Comparison of ENCODE assay signal across 13 cellular contexts in genomic region chr1:155185783-155186265, GRCh38. TPM values are rescaled to one million over a fixed set of nuclear protein-coding genes. Genes with fewer than 3 reads are reported as not detected.
DNase-seq lines count a peak whose midpoint lies in the region; ATAC-seq, FAIRE-seq and TF ChIP-seq lines count a peak whose summit lies in the region.
"Had no signal": no experiment of that assay in that cellular context is flagged by ENCODE, and none has a peak within 500 bp of the region (broad histone marks: within the 10 kb centered on the region; RNA-seq: fewer than 3 reads in every experiment).

No MANE protein-coding gene starts in this region.

- H3K27ac Mint-ChIP-seq in nephron: peak overlapping the region; percentile 90 to 96 (median 95)
- H3K27ac Mint-ChIP-seq: activated naive CD8-positive, alpha-beta T cell treated with anti-CD3 and anti-CD28 coated beads, Interleukin-2, amount 10 ng/mL, durations not matched to agents 7 days and 5 days; natural killer cell; T-cell had no signal

- H3K36me3 Mint-ChIP-seq in nephron (ENCODE audit: low read depth): peaks cover 7% of the 10 kb centered on the region
- H3K36me3 Mint-ChIP-seq: natural killer cell had no signal

- 0 out of 2 replicates have a peak, but pooled peaks cover 11% of the 10 kb centered on the region for H4K20me1 ChIP-seq in BLaER1

- H3K4me3 ChIP-seq in BLaER1 (no peak overlapping the region), bronchial epithelial cell (ENCODE audit: low read depth, low read length) (no peak overlapping the region)

- no peaks in the 10 kb centered on the region for H3K9me3 ChIP-seq in BLaER1

- peaks cover 27% of the 10 kb centered on the region for H3K36me3 ChIP-seq in BLaER1
- no peaks in the 10 kb centered on the region for H3K36me3 ChIP-seq in bronchial epithelial cell (ENCODE audit: control insufficient read depth, insufficient read depth, low read length)

- H3K4me1 Mint-ChIP-seq in nephron: peaks cover 5% of the 10 kb centered on the region

- H3K4me2 ChIP-seq in BLaER1: peak overlapping the region; percentile 98

- peaks cover 57% of the 10 kb centered on the region for H3K4me1 ChIP-seq in BLaER1

- H3K27ac ChIP-seq in BLaER1: peak overlapping the region; percentile 86

- H3K9me3 Mint-ChIP-seq in nephron: peaks cover 3% of the 10 kb centered on the region
- H3K9me3 Mint-ChIP-seq: activated naive CD8-positive, alpha-beta T cell treated with anti-CD3 and anti-CD28 coated beads, Interleukin-2, amount 10 ng/mL, durations not matched to agents 7 days and 5 days; natural killer cell; T-cell had no signal

- H3K4me3 Mint-ChIP-seq in nephron: no peak overlapping the region
- H3K4me3 Mint-ChIP-seq: activated naive CD8-positive, alpha-beta T cell treated with anti-CD3 and anti-CD28 coated beads, Interleukin-2, amount 10 ng/mL, durations not matched to agents 7 days and 5 days; natural killer cell; T-cell had no signal

- H3K27me3 Mint-ChIP-seq in nephron (ENCODE audit: low read depth): peaks cover 6% of the 10 kb centered on the region
- H3K27me3 Mint-ChIP-seq: activated naive CD8-positive, alpha-beta T cell treated with anti-CD3 and anti-CD28 coated beads, Interleukin-2, amount 10 ng/mL, durations not matched to agents 7 days and 5 days; T-cell had no signal

- peak; percentile 20 for DNase-seq in bronchial epithelial cell (ENCODE audit: low read depth)
- no peak for DNase-seq in amniotic stem cell (lab: John Stamatoyannopoulos, UW)
- DNase-seq in glomerular visceral epithelial cell (ENCODE audit: extremely low spot score): no peak
- no peak for DNase-seq in activated CD4-positive, alpha-beta T cell treated with anti-CD3 and anti-CD28 coated beads, Interleukin-2, amount 50 U/mL, for 4 hours
- DNase-seq: activated CD4-positive, alpha-beta T cell treated with anti-CD3 and anti-CD28 coated beads, Interleukin-2, amount 50 U/mL, for 48 hours; activated naive CD8-positive, alpha-beta T cell treated with anti-CD3 and anti-CD28 coated beads, Interleukin-2, amount 10 ng/mL, durations not matched to agents 7 days and 5 days; natural killer cell; stimulated activated CD4-positive, alpha-beta T cell treated with anti-CD3 and anti-CD28 coated beads, Interleukin-12 subunit alpha, Interleukin-12 subunit beta, amount 100 ng/mL, for 4 hours had no signal

- no peak for FAIRE-seq in bronchial epithelial cell (lab: Jason Lieb, UNC)

- ATAC-seq in HG02885 (IDR thresholded peaks at IDR 0.05; ENCODE audit: poor library complexity, unreplicated experiment) (peak; percentile 9), HG02970 (IDR thresholded peaks at IDR 0.05; ENCODE audit: low FRiP score, unreplicated experiment) (no peak)
- ATAC-seq: T-cell had no signal

- peak overlapping the region; percentile 73; the same call in 1 of the 2 replicates for H3K9ac ChIP-seq in BLaER1

- TF ChIP-seq CTCF in bronchial epithelial cell (IDR thresholded peaks at IDR 0.05; ENCODE audit: insufficient read depth, low read length, severe bottlenecking) (no peak), nephron (IDR thresholded peaks at IDR 0.05; ENCODE audit: unreplicated experiment in 3 of 3) (no peak)

- no peaks in the 10 kb centered on the region for H3K27me3 ChIP-seq in BLaER1
- H3K27me3 ChIP-seq in bronchial epithelial cell (ENCODE audit: control insufficient read depth, insufficient read depth, low read length): no peaks in the 10 kb centered on the region

RNA-seq across cellular contexts. Expression of gene TRIM46, which starts 12.2 kb away (rescaled TPM):
- 0.26 and 0.64 TPM in 2 replicates for total RNA-seq in bronchial epithelial cell

RNA-seq across cellular contexts. Expression of gene KRTCAP2, which starts 12.7 kb away (rescaled TPM):
- total RNA-seq in bronchial epithelial cell: 76.3 and 133 TPM in 2 replicates

RNA-seq across cellular contexts. Expression of gene THBS3, which starts 21.9 kb away (rescaled TPM):
- 16.3 and 19.6 TPM in 2 replicates for total RNA-seq in bronchial epithelial cell

RNA-seq across cellular contexts. Expression of gene MTX1, which starts 22.7 kb away (rescaled TPM):
- total RNA-seq in bronchial epithelial cell: 48.4 and 49.5 TPM in 2 replicates

RNA-seq across cellular contexts. Expression of gene DPM3, which starts 45.5 kb away (rescaled TPM):
- 37.4 and 43.5 TPM in 2 replicates for total RNA-seq in bronchial epithelial cell
